ENCODE assay signal across 23 cellular contexts in the genomic region with DNA sequence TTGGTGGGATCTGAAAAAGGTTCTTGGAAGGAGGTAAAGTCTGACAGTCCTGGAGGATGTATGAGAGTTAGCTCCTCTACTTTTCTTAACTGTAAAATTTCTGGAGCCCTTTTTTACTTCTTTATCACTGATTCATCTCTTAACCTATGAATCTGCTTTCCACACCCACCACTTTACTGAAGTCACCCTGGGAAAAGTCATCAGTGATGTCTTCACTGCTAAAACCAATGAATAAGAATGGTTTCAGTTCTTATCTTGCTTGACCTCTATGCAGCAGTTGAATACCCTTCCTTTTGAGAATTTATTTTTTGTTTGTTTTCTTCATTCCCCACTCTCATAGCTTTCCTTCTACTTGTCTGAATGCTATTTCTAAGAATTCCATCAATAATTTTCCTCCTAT.
"Had no signal": no experiment of that assay in that cellular context is flagged by ENCODE, and none has a peak within 500 bp of the region (broad histone marks: within the 10 kb centered on the region; RNA-seq: fewer than 3 reads in every experiment).

No MANE protein-coding gene starts in this region.

- H3K27me3 ChIP-seq: heart left ventricle, neural progenitor cell, ovary, right atrium auricular region, sigmoid colon, testis, tibial nerve, upper lobe of right lung, vagina had no signal

- H3K36me3 Mint-ChIP-seq: natural killer cell treated with Interleukin-12 subunit alpha and Interleukin-12 subunit beta and Interleukin-15 and Interleukin-18, amount 100 ng/mL, for 72 hours; neural progenitor cell had no signal

- FAIRE-seq: frontal cortex had no signal

- H3K36me3 ChIP-seq: heart left ventricle, neural progenitor cell, ovary, right atrium auricular region, sigmoid colon, tibial nerve, upper lobe of right lung, vagina had no signal

- H3K4me2 ChIP-seq: neural progenitor cell had no signal

- ATAC-seq: heart left ventricle; left colon; left ventricle myocardium superior; natural killer cell treated with Interleukin-12 subunit alpha and Interleukin-12 subunit beta and Interleukin-15 and Interleukin-18, amount 100 ng/mL, for 72 hours; upper lobe of right lung had no signal

- H3K4me1 ChIP-seq: neural progenitor cell, testis, upper lobe of right lung, vagina had no signal

- H3K27me3 Mint-ChIP-seq: stimulated activated naive CD8-positive, alpha-beta T cell treated with anti-CD3 and anti-CD28 coated beads, Interleukin-15, Interleukin-2, amounts not matched to agents 100 ng/mL and 50 ng/mL, for 24 hours had no signal

- H3K4me1 Mint-ChIP-seq: neural progenitor cell had no signal

- DNase-seq: effector CD8-positive, alpha-beta T cell; heart left ventricle; hippocampal formation; left colon; left ventricle myocardium superior; mesenchymal stem cell; midbrain; nucleus accumbens; ovary; sigmoid colon; stimulated activated CD4-positive, alpha-beta T cell treated with anti-CD3 and anti-CD28 coated beads, Interleukin-2, amount 100 ng/mL, for 24 hours; stimulated activated CD4-positive, alpha-beta T cell treated with anti-CD3 and anti-CD28 coated beads, Interleukin-4, amount 100 ng/mL, for 4 hours; testis; upper lobe of right lung had no signal

- H3K9me3 ChIP-seq: heart left ventricle, ovary, right atrium auricular region, sigmoid colon, testis, tibial nerve, upper lobe of right lung, vagina had no signal

- H3K4me3 Mint-ChIP-seq: natural killer cell treated with Interleukin-12 subunit alpha and Interleukin-12 subunit beta and Interleukin-15 and Interleukin-18, amount 100 ng/mL, for 72 hours; neural progenitor cell; stimulated activated naive CD8-positive, alpha-beta T cell treated with anti-CD3 and anti-CD28 coated beads, Interleukin-15, Interleukin-2, amounts not matched to agents 100 ng/mL and 50 ng/mL, for 24 hours had no signal

- H3K4me3 ChIP-seq: heart left ventricle, lung, neural progenitor cell, ovary, right atrium auricular region, sigmoid colon, skin epidermis, testis, tibial nerve, upper lobe of right lung, vagina had no signal

- H3K27ac ChIP-seq: heart left ventricle, neural progenitor cell, ovary, right atrium auricular region, sigmoid colon, skin epidermis, testis, tibial nerve, upper lobe of right lung, vagina had no signal

- H3K9ac ChIP-seq: neural progenitor cell had no signal

- H3K9me3 Mint-ChIP-seq: natural killer cell treated with Interleukin-12 subunit alpha and Interleukin-12 subunit beta and Interleukin-15 and Interleukin-18, amount 100 ng/mL, for 72 hours; neural progenitor cell; stimulated activated naive CD8-positive, alpha-beta T cell treated with anti-CD3 and anti-CD28 coated beads, Interleukin-15, Interleukin-2, amounts not matched to agents 100 ng/mL and 50 ng/mL, for 24 hours had no signal

- H3K27ac Mint-ChIP-seq: natural killer cell treated with Interleukin-12 subunit alpha and Interleukin-12 subunit beta and Interleukin-15 and Interleukin-18, amount 100 ng/mL, for 72 hours; neural progenitor cell; stimulated activated naive CD8-positive, alpha-beta T cell treated with anti-CD3 and anti-CD28 coated beads, Interleukin-15, Interleukin-2, amounts not matched to agents 100 ng/mL and 50 ng/mL, for 24 hours had no signal

- H2AFZ ChIP-seq: neural progenitor cell had no signal
